In the genomic region with DNA sequence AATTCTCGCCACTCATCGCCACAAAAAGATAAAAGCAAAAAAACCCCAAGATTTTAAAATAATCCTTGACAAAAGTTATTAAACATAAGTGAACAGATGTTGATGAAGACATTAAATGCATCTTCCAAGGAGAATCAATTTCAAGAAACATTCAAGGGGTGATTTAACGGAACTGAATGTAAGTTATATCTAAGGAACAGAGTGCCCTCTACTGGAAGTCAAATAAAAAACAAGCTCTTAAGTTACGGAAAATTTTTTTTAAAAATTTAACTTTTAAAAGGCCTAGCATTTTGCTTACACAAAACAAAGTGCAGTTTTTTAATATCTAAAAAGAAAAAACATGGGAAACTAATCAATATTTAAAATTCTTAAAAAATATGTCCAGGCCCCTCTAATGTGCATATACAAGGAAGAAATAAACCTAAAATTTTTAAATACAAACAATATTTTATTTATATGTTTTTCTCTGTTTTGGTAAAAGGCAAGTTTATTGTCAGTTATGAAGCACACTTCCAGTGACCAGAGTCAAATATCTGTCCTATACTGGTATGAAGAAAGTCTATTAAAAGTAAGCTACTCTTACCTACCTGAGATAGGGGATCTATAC, we compare ENCODE assay signal across 8 cellular contexts. TPM values are rescaled to one million over a fixed set of nuclear protein-coding genes. Genes with fewer than 3 reads are reported as not detected.
DNase-seq lines count a peak whose midpoint lies in the region; ATAC-seq and TF ChIP-seq lines count a peak whose summit lies in the region.

No MANE protein-coding gene starts in this region.

- TF ChIP-seq CTCF in osteocyte (IDR thresholded peaks at IDR 0.05): peak; percentile 64

- no peaks in the 10 kb centered on the region for H3K9me3 Mint-ChIP-seq in osteocyte (ENCODE audit: unreplicated experiment)

- ATAC-seq in HG02798 (IDR thresholded peaks at IDR 0.05; ENCODE audit: poor library complexity, unreplicated experiment): no peak
- ATAC-seq in GM21367 (IDR thresholded peaks at IDR 0.05; ENCODE audit: unreplicated experiment): no peak
- no peak for ATAC-seq in GM18520 (IDR thresholded peaks at IDR 0.05; ENCODE audit: unreplicated experiment)

- H3K4me1 Mint-ChIP-seq in osteocyte (ENCODE audit: unreplicated experiment): peaks cover 2% of the 10 kb centered on the region

- H3K27me3 Mint-ChIP-seq in osteocyte (ENCODE audit: unreplicated experiment): no peaks in the 10 kb centered on the region

- DNase-seq in NCI-H146 (lab: John Stamatoyannopoulos, UW): peak; percentile 1
- no peak for DNase-seq in NCI-H146 treated with DMSO at 0.1 percent for 48 hours (lab: John Stamatoyannopoulos, UW; ENCODE audit: unreplicated experiment)
- peak; percentile 1 for DNase-seq in NCI-H345 treated with DMSO at 0.1 percent for 48 hours (lab: John Stamatoyannopoulos, UW; ENCODE audit: unreplicated experiment)
- DNase-seq in dermis microvascular lymphatic vessel endothelial cell (ENCODE audit: low read depth in 2 of 2): peak; percentile 11 to 48
- no peak for DNase-seq in osteocyte (ENCODE audit: extremely low spot score, unreplicated experiment)

- H3K36me3 Mint-ChIP-seq in osteocyte (ENCODE audit: unreplicated experiment): peaks cover 12% of the 10 kb centered on the region

- H3K4me3 Mint-ChIP-seq in osteocyte (ENCODE audit: unreplicated experiment): no peak overlapping the region

- no peak overlapping the region for H3K27ac Mint-ChIP-seq in osteocyte (ENCODE audit: unreplicated experiment)

RNA-seq across cellular contexts. Expression of a gene that starts 28.0 kb away (rescaled TPM):
- total RNA-seq in dermis microvascular lymphatic vessel endothelial cell (22.3 and 28.1 TPM in 2 replicates), osteocyte (22.4 and 22.5 TPM in 2 replicates)

Comparison
In these comparisons a context has a peak if more than half of its experiments do, and no peak if none do; other contexts are left out.
1. DNase-seq: peak in NCI-H146 (single experiment), NCI-H345 treated with DMSO at 0.1 percent for 48 hours (single experiment) and dermis microvascular lymphatic vessel endothelial cell (2 of 2); none in NCI-H146 treated with DMSO at 0.1 percent for 48 hours (single experiment) and osteocyte (single experiment).